20 cellular contexts compared by ENCODE assay signal in genomic region chr6:89501239-89501638, GRCh38.
A peak's percentile ranks its signal among the peaks of the same experiment; 100 is the strongest.
DNase-seq lines count a peak whose midpoint lies in the region; TF ChIP-seq lines count a peak whose summit lies in the region.
"Had no signal": no experiment of that assay in that cellular context is flagged by ENCODE, and none has a peak within 500 bp of the region (broad histone marks: within the 10 kb centered on the region; RNA-seq: fewer than 3 reads in every experiment).

No MANE protein-coding gene starts in this region.

- H3K27me3 Mint-ChIP-seq in activated T-helper 2 cell treated with anti-CD3 and anti-CD28 coated beads, Interferon-gamma antibody, Interleukin-2, Interleukin-4, amounts not matched to agents 10 μg/mL and 5 μg/mL and 100 μg/mL, durations not matched to agents 14 hours and 24 hours and 36 hours (ENCODE audit: low read depth) = peaks cover 12% of the 10 kb centered on the region

- H3K36me3 Mint-ChIP-seq in activated T-helper 2 cell treated with anti-CD3 and anti-CD28 coated beads, Interferon-gamma antibody, Interleukin-2, Interleukin-4, amounts not matched to agents 10 μg/mL and 5 μg/mL and 100 μg/mL, durations not matched to agents 14 hours and 24 hours and 36 hours (ENCODE audit: low read depth) = no peaks in the 10 kb centered on the region
- H3K36me3 Mint-ChIP-seq: CD14-positive monocyte had no signal

- BruUV-seq in A673 (replicated peaks; lab: Mats Ljungman, UMichigan) = no TSS peak

- H3K9ac ChIP-seq in HUES64 (ENCODE audit: low read depth, low read length) = no peak overlapping the region

- no peaks in the 10 kb centered on the region for H3K9me3 ChIP-seq in A673 (ENCODE audit: low read depth, low read length, poor library complexity, severe bottlenecking)
- no peaks in the 10 kb centered on the region for H3K9me3 ChIP-seq in HUES64 (ENCODE audit: insufficient read depth, low read depth, low read length)
- H3K9me3 ChIP-seq: heart left ventricle, neutrophil, uterus had no signal

- intact Hi-C loops in A673 (cut with micrococcal nuclease; ENCODE audit: unreplicated experiment) = no loop called here
- intact Hi-C loops in activated T-helper 2 cell treated with anti-CD3 and anti-CD28 coated beads, Interferon-gamma antibody, Interleukin-2, Interleukin-4, amounts not matched to agents 10 μg/mL and 5 μg/mL and 100 μg/mL, durations not matched to agents 14 hours and 24 hours and 36 hours (cut with micrococcal nuclease) = no loop called here

- in situ Hi-C loops in brain microvascular endothelial cell (cut with HindIII; ENCODE audit: low pct_ligation_motif_present, low sequenced_read_pairs) = no loop called here

- POLR2A ChIA-PET in A673 (lab: Charles Lee; ENCODE audit: low non-redundant PET) = no interaction called here

- H3K4me1 Mint-ChIP-seq in activated T-helper 2 cell treated with anti-CD3 and anti-CD28 coated beads, Interferon-gamma antibody, Interleukin-2, Interleukin-4, amounts not matched to agents 10 μg/mL and 5 μg/mL and 100 μg/mL, durations not matched to agents 14 hours and 24 hours and 36 hours (ENCODE audit: low read depth) = no peaks in the 10 kb centered on the region

- H3K4me3 ChIP-seq in A673 (ENCODE audit: low read depth, low read length, poor library complexity, severe bottlenecking) = no peak overlapping the region
- no peak overlapping the region; the same call in 1 of the 2 replicates for H3K4me3 ChIP-seq in HUES64 (ENCODE audit: low read length)
- no peak overlapping the region for H3K4me3 ChIP-seq in brain microvascular endothelial cell (ENCODE audit: low read depth, low read length)
- H3K4me3 ChIP-seq: heart left ventricle, K562, uterus had no signal

- WGBS in HUES64 = 12% methylated on average over 3 of the region's 3 CpGs

- H3K27ac Mint-ChIP-seq in activated T-helper 2 cell treated with anti-CD3 and anti-CD28 coated beads, Interferon-gamma antibody, Interleukin-2, Interleukin-4, amounts not matched to agents 10 μg/mL and 5 μg/mL and 100 μg/mL, durations not matched to agents 14 hours and 24 hours and 36 hours = no peak overlapping the region
- H3K27ac Mint-ChIP-seq: CD14-positive monocyte had no signal

- no peak for TF ChIP-seq CTCF in A673 (conservative IDR thresholded peaks at IDR 0.05; ENCODE audit: low read depth, low read length)
- no peak for TF ChIP-seq CTCF in brain microvascular endothelial cell (IDR thresholded peaks at IDR 0.05; ENCODE audit: low read depth, low read length, missing control alignments)

- H3K9me3 Mint-ChIP-seq in activated T-helper 2 cell treated with anti-CD3 and anti-CD28 coated beads, Interferon-gamma antibody, Interleukin-2, Interleukin-4, amounts not matched to agents 10 μg/mL and 5 μg/mL and 100 μg/mL, durations not matched to agents 14 hours and 24 hours and 36 hours = no peaks in the 10 kb centered on the region
- H3K9me3 Mint-ChIP-seq: CD14-positive monocyte had no signal

- no peaks in the 10 kb centered on the region for H3K27me3 ChIP-seq in A673 (replicated peaks; ENCODE audit: insufficient read depth, low read depth, low read length, poor library complexity)
- peaks cover 6% of the 10 kb centered on the region for H3K27me3 ChIP-seq in HUES64 (ENCODE audit: insufficient read depth, low read length)
- H3K27me3 ChIP-seq in brain microvascular endothelial cell (replicated peaks) = no peaks in the 10 kb centered on the region
- H3K27me3 ChIP-seq: heart left ventricle, uterus had no signal

- H3K4me3 Mint-ChIP-seq in activated T-helper 2 cell treated with anti-CD3 and anti-CD28 coated beads, Interferon-gamma antibody, Interleukin-2, Interleukin-4, amounts not matched to agents 10 μg/mL and 5 μg/mL and 100 μg/mL, durations not matched to agents 14 hours and 24 hours and 36 hours (ENCODE audit: low read depth) = no peak overlapping the region
- H3K4me3 Mint-ChIP-seq: CD14-positive monocyte had no signal

- CTCF ChIA-PET in A673 (lab: Charles Lee) = no interaction called here

- H3K4me1 ChIP-seq in A673 (ENCODE audit: insufficient read depth, low read length, poor library complexity, severe bottlenecking) (peaks cover 18% of the 10 kb centered on the region), HUES64 (ENCODE audit: insufficient read depth, low read length) (peaks cover 42% of the 10 kb centered on the region)
- H3K4me1 ChIP-seq: uterus had no signal

- no peak overlapping the region for H3K27ac ChIP-seq in A673 (ENCODE audit: low read depth, low read length, poor library complexity, severe bottlenecking)
- peak overlapping the region; percentile 50; the same call in 1 of the 2 replicates for H3K27ac ChIP-seq in HUES64 (ENCODE audit: low read depth, low read length)
- no peak overlapping the region for H3K27ac ChIP-seq in brain microvascular endothelial cell
- H3K27ac ChIP-seq: heart left ventricle, neutrophil, uterus had no signal

- DNase-seq in A673 (ENCODE audit: low spot score) (peak; percentile 54), dedifferentiated amniotic fluid mesenchymal stem cell (ENCODE audit: extremely low spot score) (peak; percentile 63), left kidney (ENCODE audit: low read depth, low spot score) (peak; percentile 73), NCI-H446 (lab: John Stamatoyannopoulos, UW) (no peak), brain microvascular endothelial cell (no peak)
- DNase-seq in stimulated activated CD4-positive, alpha-beta T cell treated with anti-CD3 and anti-CD28 coated beads, Interleukin-4, amount 100 ng/mL, for 1 hour = no peak
- no peak for DNase-seq in activated T-helper 2 cell treated with anti-CD3 and anti-CD28 coated beads, Interferon-gamma antibody, Interleukin-2, Interleukin-4, amounts not matched to agents 10 μg/mL and 5 μg/mL and 100 μg/mL, durations not matched to agents 14 hours and 24 hours and 36 hours (ENCODE audit: low spot score)
- DNase-seq: ACHN; activated gamma-delta T cell; HCEC 1CT; heart left ventricle; MV-4-11; NCI-H446 treated with DMSO at 0.1 percent for 48 hours; stimulated activated CD4-positive, alpha-beta T cell treated with anti-CD3 and anti-CD28 coated beads, Interleukin-12 subunit alpha, Interleukin-12 subunit beta, amount 100 ng/mL, for 4 hours; substantia nigra; uterus had no signal

- H3K36me3 ChIP-seq in A673 (ENCODE audit: insufficient read depth, low read length, poor library complexity, severe bottlenecking) (no peaks in the 10 kb centered on the region), HUES64 (ENCODE audit: insufficient read depth, low read length) (no peaks in the 10 kb centered on the region), brain microvascular endothelial cell (replicated peaks) (no peaks in the 10 kb centered on the region)
- H3K36me3 ChIP-seq: heart left ventricle, neutrophil, uterus had no signal

Comparison
In these comparisons a context has a peak if more than half of its experiments do, and no peak if none do; other contexts are left out.
1. DNase-seq: peak in A673 (single experiment), dedifferentiated amniotic fluid mesenchymal stem cell (single experiment) and left kidney (single experiment); none in stimulated activated CD4-positive, alpha-beta T cell treated with anti-CD3 and anti-CD28 coated beads, Interleukin-4, amount 100 ng/mL, for 1 hour (single experiment), activated T-helper 2 cell treated with anti-CD3 and anti-CD28 coated beads, Interferon-gamma antibody, Interleukin-2, Interleukin-4, amounts not matched to agents 10 μg/mL and 5 μg/mL and 100 μg/mL, durations not matched to agents 14 hours and 24 hours and 36 hours (single experiment), NCI-H446 (0 of 2) and brain microvascular endothelial cell (single experiment).